Comparison of ENCODE assay signal across 1 cellular context in the genomic region with DNA sequence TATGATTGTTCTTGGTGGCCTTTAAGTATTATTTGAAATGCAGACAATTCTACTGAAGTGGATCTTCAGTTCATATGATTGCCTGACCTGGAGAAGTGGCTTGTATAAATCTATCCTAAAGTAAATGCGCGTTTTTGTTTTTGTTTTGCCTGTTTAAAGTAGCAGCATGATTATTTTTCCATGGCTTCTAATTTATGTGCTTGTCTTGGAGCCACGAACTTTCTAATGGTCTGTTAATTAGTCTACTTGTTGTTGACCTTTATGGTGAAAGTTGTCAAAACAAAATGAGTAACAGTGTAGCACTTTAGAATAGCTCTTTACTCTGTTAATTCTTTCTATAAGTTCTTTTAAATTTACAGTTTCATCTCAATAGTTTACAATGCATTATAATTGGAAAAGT.
TF ChIP-seq lines count a peak whose summit lies in the region.

No MANE protein-coding gene starts in this region.

TF ChIP-seq in GM12878, 131 proteins besides CTCF, POLR2A, EP300 and RAD21:
- no peak for TF ChIP-seq SIN3A (IDR thresholded peaks at IDR 0.05; ENCODE audit: low read depth, low read length)
- TF ChIP-seq, protein P1, sequence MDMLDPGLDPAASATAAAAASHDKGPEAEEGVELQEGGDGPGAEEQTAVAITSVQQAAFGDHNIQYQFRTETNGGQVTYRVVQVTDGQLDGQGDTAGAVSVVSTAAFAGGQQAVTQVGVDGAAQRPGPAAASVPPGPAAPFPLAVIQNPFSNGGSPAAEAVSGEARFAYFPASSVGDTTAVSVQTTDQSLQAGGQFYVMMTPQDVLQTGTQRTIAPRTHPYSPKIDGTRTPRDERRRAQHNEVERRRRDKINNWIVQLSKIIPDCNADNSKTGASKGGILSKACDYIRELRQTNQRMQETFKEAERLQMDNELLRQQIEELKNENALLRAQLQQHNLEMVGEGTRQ (IDR thresholded peaks at IDR 0.05; ENCODE audit: borderline replicate concordance, low read depth, low read length): no peak
- TF ChIP-seq HDAC6 (IDR thresholded peaks at IDR 0.05; ENCODE audit: unreplicated experiment): no peak
- no peak for TF ChIP-seq NR2C2 (IDR thresholded peaks at IDR 0.05; ENCODE audit: borderline replicate concordance, control insufficient read depth, insufficient read length, low read depth)
- TF ChIP-seq STAT3 (IDR thresholded peaks at IDR 0.05; ENCODE audit: low read depth, low read length): no peak
- no peak for TF ChIP-seq STAT1 (conservative IDR thresholded peaks at IDR 0.05)
- TF ChIP-seq TCF3 (IDR thresholded peaks at IDR 0.05; ENCODE audit: borderline replicate concordance, insufficient read depth, low read depth, low read length): no peak
- no peak for TF ChIP-seq YY1 (IDR thresholded peaks at IDR 0.05; ENCODE audit: low read depth, low read length)
- no peak for TF ChIP-seq IKZF1 (conservative IDR thresholded peaks at IDR 0.05)
- TF ChIP-seq PAX5 (IDR thresholded peaks at IDR 0.05; ENCODE audit: borderline replicate concordance, low read depth, low read length): no peak
- TF ChIP-seq TCF7 (IDR thresholded peaks at IDR 0.05; ENCODE audit: borderline replicate concordance): no peak
- no peak for TF ChIP-seq SUZ12 (IDR thresholded peaks at IDR 0.05; ENCODE audit: unreplicated experiment)
- TF ChIP-seq ZNF384 (IDR thresholded peaks at IDR 0.05; ENCODE audit: borderline replicate concordance, low read depth, low read length): no peak
- TF ChIP-seq, protein P2, sequence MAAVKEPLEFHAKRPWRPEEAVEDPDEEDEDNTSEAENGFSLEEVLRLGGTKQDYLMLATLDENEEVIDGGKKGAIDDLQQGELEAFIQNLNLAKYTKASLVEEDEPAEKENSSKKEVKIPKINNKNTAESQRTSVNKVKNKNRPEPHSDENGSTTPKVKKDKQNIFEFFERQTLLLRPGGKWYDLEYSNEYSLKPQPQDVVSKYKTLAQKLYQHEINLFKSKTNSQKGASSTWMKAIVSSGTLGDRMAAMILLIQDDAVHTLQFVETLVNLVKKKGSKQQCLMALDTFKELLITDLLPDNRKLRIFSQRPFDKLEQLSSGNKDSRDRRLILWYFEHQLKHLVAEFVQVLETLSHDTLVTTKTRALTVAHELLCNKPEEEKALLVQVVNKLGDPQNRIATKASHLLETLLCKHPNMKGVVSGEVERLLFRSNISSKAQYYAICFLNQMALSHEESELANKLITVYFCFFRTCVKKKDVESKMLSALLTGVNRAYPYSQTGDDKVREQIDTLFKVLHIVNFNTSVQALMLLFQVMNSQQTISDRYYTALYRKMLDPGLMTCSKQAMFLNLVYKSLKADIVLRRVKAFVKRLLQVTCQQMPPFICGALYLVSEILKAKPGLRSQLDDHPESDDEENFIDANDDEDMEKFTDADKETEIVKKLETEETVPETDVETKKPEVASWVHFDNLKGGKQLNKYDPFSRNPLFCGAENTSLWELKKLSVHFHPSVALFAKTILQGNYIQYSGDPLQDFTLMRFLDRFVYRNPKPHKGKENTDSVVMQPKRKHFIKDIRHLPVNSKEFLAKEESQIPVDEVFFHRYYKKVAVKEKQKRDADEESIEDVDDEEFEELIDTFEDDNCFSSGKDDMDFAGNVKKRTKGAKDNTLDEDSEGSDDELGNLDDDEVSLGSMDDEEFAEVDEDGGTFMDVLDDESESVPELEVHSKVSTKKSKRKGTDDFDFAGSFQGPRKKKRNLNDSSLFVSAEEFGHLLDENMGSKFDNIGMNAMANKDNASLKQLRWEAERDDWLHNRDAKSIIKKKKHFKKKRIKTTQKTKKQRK (IDR thresholded peaks at IDR 0.05; ENCODE audit: low read depth, low read length): no peak
- TF ChIP-seq ZSCAN29 (IDR thresholded peaks at IDR 0.05): no peak
- no peak for TF ChIP-seq CBFB (IDR thresholded peaks at IDR 0.05; ENCODE audit: low read depth)
- TF ChIP-seq CEBPB (IDR thresholded peaks at IDR 0.05; ENCODE audit: borderline replicate concordance in 1 of 2, low read depth in 2 of 2, low read length in 2 of 2): no peak
- TF ChIP-seq CREM (IDR thresholded peaks at IDR 0.05; ENCODE audit: low read depth): no peak
- TF ChIP-seq FOXM1 (IDR thresholded peaks at IDR 0.05; ENCODE audit: low read depth, low read length): no peak
- TF ChIP-seq FOXK2 (IDR thresholded peaks at IDR 0.05): no peak
TF ChIP-seq in GM12878: peak in this region for 0.
